18 cellular contexts compared by ENCODE assay signal in the genomic region with DNA sequence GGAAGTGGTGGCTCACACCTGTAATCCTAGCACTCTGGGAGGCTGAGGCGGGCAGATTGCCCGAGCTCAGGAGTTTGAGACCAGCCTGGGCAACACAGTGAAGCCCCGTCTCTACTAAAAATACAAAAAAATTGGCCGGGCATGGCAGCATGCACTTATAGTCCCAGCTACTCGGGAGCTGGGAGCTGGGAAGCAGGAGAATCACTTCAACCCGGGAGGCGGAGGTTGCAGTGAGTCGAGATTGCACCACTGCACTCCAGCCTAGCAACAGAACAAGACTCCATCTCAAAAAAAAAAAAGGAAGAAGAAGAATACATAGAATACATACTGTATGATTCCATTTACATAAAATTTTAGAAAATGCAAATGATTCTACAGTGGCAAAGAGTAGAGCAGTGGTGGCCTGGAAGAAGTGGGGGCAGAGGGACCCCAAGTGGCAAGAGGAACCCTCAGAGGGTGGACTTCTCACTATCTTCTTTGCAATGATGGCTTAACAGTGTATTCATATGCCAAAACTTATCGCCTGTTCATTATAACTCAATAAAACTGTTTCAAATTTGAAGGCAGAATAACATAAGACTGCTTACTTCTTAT. TPM values are rescaled to one million over a fixed set of nuclear protein-coding genes. Genes with fewer than 3 reads are reported as not detected.
A peak's percentile ranks its signal among the peaks of the same experiment; 100 is the strongest.
DNase-seq lines count a peak whose midpoint lies in the region; ATAC-seq, FAIRE-seq and TF ChIP-seq lines count a peak whose summit lies in the region.
"Had no signal": no experiment of that assay in that cellular context is flagged by ENCODE, and none has a peak within 500 bp of the region (broad histone marks: within the 10 kb centered on the region; RNA-seq: fewer than 3 reads in every experiment).

No MANE protein-coding gene starts in this region.

- TF ChIP-seq CTCF in HepG2 (CRISPR knock-in tag; IDR thresholded peaks at IDR 0.05) (0 out of 2 replicates have a peak, but pooled peaks have one; percentile 2), right lobe of liver (IDR thresholded peaks at IDR 0.05) (no peak), coronary artery (IDR thresholded peaks at IDR 0.05) (no peak), osteoblast (IDR thresholded peaks at IDR 0.05; ENCODE audit: extremely low read depth, low read depth, low read length) (no peak), upper lobe of right lung (IDR thresholded peaks at IDR 0.05) (no peak)

- POLR2A ChIA-PET in HepG2 (lab: Yijun Ruan, JAX) = interaction anchor here (1.0 to 6.1 kb wide), 16 partner anchors 9 to 125 kb away, joined by 3 to 185 read pairs (median 10); partner anchors contain the start of gene PACSIN2

- H2AFZ ChIP-seq in HepG2 (ENCODE audit: low read length) (no peak overlapping the region), osteoblast (ENCODE audit: low read length) (no peak overlapping the region)

- WGBS in HepG2 (ENCODE audit: low lambda C conversion rate) = 26% methylated on average over 9 of the region's 9 CpGs
- WGBS in right lobe of liver (ENCODE audit: insufficient coverage, low coverage, low lambda C conversion rate, missing lambda C conversion rate) = 61% methylated on average over 9 of the region's 9 CpGs

- H3K27me3 ChIP-seq in HepG2 (ENCODE audit: control insufficient read depth in 1 of 2, insufficient read depth in 2 of 2, low read length in 2 of 2) = no peaks in the 10 kb centered on the region
- H3K27me3 ChIP-seq in right lobe of liver = no peaks in the 10 kb centered on the region
- H3K27me3 ChIP-seq in osteoblast (ENCODE audit: insufficient read depth, low read length) = no peaks in the 10 kb centered on the region
- no peaks in the 10 kb centered on the region for H3K27me3 ChIP-seq in upper lobe of right lung
- H3K27me3 ChIP-seq: BLaER1, uterus had no signal

- intact Hi-C loops in HepG2 (cut with micrococcal nuclease; ENCODE audit: unreplicated experiment) (loop anchor here (2.0 to 10.0 kb wide), 3 partner anchors 14 to 48 kb away; no protein-coding TSS in a partner anchor), right lobe of liver (cut with DNase I) (no loop called here), upper lobe of right lung (cut with DNase I) (no loop called here)

- H4K20me1 ChIP-seq in HepG2 (ENCODE audit: insufficient read depth, low read length) (peaks cover 12% of the 10 kb centered on the region), osteoblast (ENCODE audit: insufficient read depth, low read length) (peaks cover 9% of the 10 kb centered on the region)

- H3K9ac ChIP-seq in HepG2 (ENCODE audit: insufficient read depth, low read depth, low read length) = peak overlapping the region; percentile 85; the same call in 1 of the 2 replicates
- H3K9ac ChIP-seq: BLaER1, KMS-11 had no signal

- H3K27ac ChIP-seq in HepG2 (ENCODE audit: extremely low read length, insufficient read depth, low read length) (peak overlapping the region; percentile 100), right lobe of liver (peak overlapping the region in 1 of 3 donors; percentile 92), coronary artery (peak overlapping the region; percentile 85 to 87), osteoblast (ENCODE audit: low read depth, low read length) (peak overlapping the region; percentile 85), upper lobe of right lung (peak overlapping the region; percentile 77)
- H3K27ac ChIP-seq: BLaER1, KMS-11, left ventricle myocardium inferior had no signal

- in situ Hi-C loops in HepG2 (cut with HindIII; ENCODE audit: extremely low pct_ligation_motif_present, low pct_unique_long_range_greater_than_20kb) = loop anchor here (5.0 kb wide), 1 partner anchor 51 kb away; no protein-coding TSS in a partner anchor

- H3K4me1 ChIP-seq in HepG2 (ENCODE audit: insufficient read depth, low read length) = peaks cover 94% of the 10 kb centered on the region
- peaks cover 6 to 53% (median 19%) of the 10 kb centered on the region in 4 donors for H3K4me1 ChIP-seq in right lobe of liver
- H3K4me1 ChIP-seq in osteoblast (ENCODE audit: insufficient read depth, low read length) = peaks cover 67% of the 10 kb centered on the region
- H3K4me1 ChIP-seq in upper lobe of right lung = peaks cover 67% of the 10 kb centered on the region

- no TSS peak for BruUV-seq in HepG2 (replicated peaks; lab: Mats Ljungman, UMichigan)

- TF ChIP-seq EP300 in HepG2 (IDR thresholded peaks at IDR 0.05; ENCODE audit: low read depth in 2 of 2, low read length in 2 of 2) (no peak), HepG2 (CRISPR knock-in tag; IDR thresholded peaks at IDR 0.05; ENCODE audit: borderline replicate concordance) (no peak)

- no peak for TF ChIP-seq POLR2A in HepG2 (IDR thresholded peaks at IDR 0.05; ENCODE audit: insufficient read depth in 1 of 2, low read depth in 2 of 2, low read length in 2 of 2)
- TF ChIP-seq POLR2A in right lobe of liver (IDR thresholded peaks at IDR 0.05) = no peak

- peaks cover 77% of the 10 kb centered on the region for H3K79me2 ChIP-seq in HepG2 (ENCODE audit: insufficient read depth, low read length)
- H3K79me2 ChIP-seq in osteoblast (ENCODE audit: insufficient read depth, low read length) = peaks cover 78% of the 10 kb centered on the region

- FAIRE-seq in HepG2 (lab: Jason Lieb, UNC) = peak; percentile 15

- H3K4me2 ChIP-seq in HepG2 (ENCODE audit: low read depth, low read length) (peak overlapping the region; percentile 100), osteoblast (ENCODE audit: insufficient read depth, low read length) (peak overlapping the region; percentile 82)
- H3K4me2 ChIP-seq: BLaER1, KMS-11 had no signal

- no peak for DNase-seq in HepG2 (ENCODE audit: low spot score)
- no peak for DNase-seq in right lobe of liver
- no peak for DNase-seq in coronary artery (ENCODE audit: low spot score)
- no peak for DNase-seq in osteoblast (ENCODE audit: insufficient read length, low spot score, missing footprints)
- DNase-seq in upper lobe of right lung = no peak
- DNase-seq in NCI-H2029 (lab: John Stamatoyannopoulos, UW) = no peak
- DNase-seq in stimulated activated CD4-positive, alpha-beta T cell treated with anti-CD3 and anti-CD28 coated beads, Interleukin-2, amount 100 ng/mL, for 48 hours = no peak
- DNase-seq in cerebellar cortex (ENCODE audit: low spot score) = no peak
- DNase-seq: activated CD4-positive, alpha-beta T cell treated with anti-CD3 and anti-CD28 coated beads for 48 hours; caudate nucleus; effector CD8-positive, alpha-beta T cell; left ventricle myocardium inferior; NCI-H1092; stimulated activated naive CD8-positive, alpha-beta T cell treated with anti-CD3 and anti-CD28 coated beads, Interleukin-15, Interleukin-2, amounts not matched to agents 100 U/mL and 50 U/mL, for 24 hours; SW 1271; uterus had no signal

- ATAC-seq in HepG2 (no peak), right lobe of liver (no peak), upper lobe of right lung (no peak)
- ATAC-seq: stimulated activated naive CD8-positive, alpha-beta T cell treated with anti-CD3 and anti-CD28 coated beads, Interleukin-15, Interleukin-2, amounts not matched to agents 100 U/mL and 50 U/mL, for 24 hours had no signal

- 0 out of 5 replicates have a peak, but pooled peaks cover 0 to 3% of the 10 kb centered on the region in 2 experiments for H3K36me3 ChIP-seq in HepG2 (replicated peaks in 1 of 2; ENCODE audit: control insufficient read depth in 1 of 2, insufficient read depth in 2 of 2, low read length in 2 of 2)
- H3K36me3 ChIP-seq in right lobe of liver = no peaks in the 10 kb centered on the region
- H3K36me3 ChIP-seq in osteoblast (ENCODE audit: insufficient read depth, low read length) = no peaks in the 10 kb centered on the region
- H3K36me3 ChIP-seq in upper lobe of right lung = no peaks in the 10 kb centered on the region
- H3K36me3 ChIP-seq: left ventricle myocardium inferior, uterus had no signal

- CTCF ChIA-PET in HepG2 (lab: Yijun Ruan, JAX; ENCODE audit: low intra/inter-chr PET ratio, low total read pairs) = no interaction called here

- H3K4me3 ChIP-seq in HepG2 (replicated peaks in 1 of 3; ENCODE audit: insufficient read depth in 1 of 3, low read depth in 2 of 3, low read length in 3 of 3) = peak overlapping the region; percentile 49 to 81 (median 64)
- H3K4me3 ChIP-seq in right lobe of liver = peak overlapping the region in 1 of 3 donors; percentile 49
- H3K4me3 ChIP-seq in coronary artery = peak overlapping the region; percentile 67
- peak overlapping the region; percentile 12 for H3K4me3 ChIP-seq in osteoblast (ENCODE audit: insufficient read depth, low read length)
- H3K4me3 ChIP-seq in upper lobe of right lung = no peak overlapping the region
- H3K4me3 ChIP-seq: BLaER1, left ventricle myocardium inferior, uterus had no signal

- no peak for TF ChIP-seq RAD21 in HepG2 (CRISPR knock-in tag; IDR thresholded peaks at IDR 0.05)

- H3K9me3 ChIP-seq in HepG2 (ENCODE audit: low read length) (no peaks in the 10 kb centered on the region), right lobe of liver (no peaks in the 10 kb centered on the region), osteoblast (ENCODE audit: low read depth, low read length) (no peaks in the 10 kb centered on the region), upper lobe of right lung (no peaks in the 10 kb centered on the region)
- H3K9me3 ChIP-seq: left ventricle myocardium inferior, uterus had no signal

RNA-seq across cellular contexts. Expression of gene PACSIN2, which starts 22.0 kb away (rescaled TPM):
- total RNA-seq in HepG2 (2016; rRNA removed; fragmentation: Illumina TruSeq; extraction: Trizol) (54.1 and 65.1 TPM in 2 replicates), right lobe of liver (10 to 100 TPM; 21.4 to 67.0 (median 47.1) TPM), osteoblast (33.0 and 38.0 TPM in 2 replicates), upper lobe of right lung (128 TPM)
- 5.4 and 5.7 TPM in 2 replicates for total RNA-seq in HepG2 (2016; cell fraction: cytosol; rRNA removed; fragmentation: Illumina TruSeq; extraction: Trizol; ENCODE audit: low read depth)
- 53.7 and 62.1 TPM in 2 replicates for total RNA-seq in HepG2 (2016; cell fraction: insoluble cytoplasmic fraction; rRNA removed; fragmentation: Illumina TruSeq; extraction: Trizol)
- 15.4 and 16.7 TPM in 2 replicates for total RNA-seq in HepG2 (2016; cell fraction: membrane; rRNA removed; fragmentation: Illumina TruSeq; extraction: Trizol)
- total RNA-seq in HepG2 (2016; cell fraction: nucleus; rRNA removed; fragmentation: Illumina TruSeq; extraction: Trizol) = 35.2 and 37.4 TPM in 2 replicates
- 64.1 and 68.8 TPM in 2 replicates for polyA plus RNA-seq in HepG2 (2011; rRNA removed)
- 70.2 and 76.7 TPM in 2 replicates for polyA plus RNA-seq in HepG2 (2011; cell fraction: cytosol; rRNA removed)
- polyA plus RNA-seq in HepG2 (2011; cell fraction: nucleus; rRNA removed) = 42.1 and 45.1 TPM in 2 replicates
- 42.2 and 49.5 TPM in 2 replicates for polyA plus RNA-seq in HepG2 (2012)
- 3.1 and 3.5 TPM in 2 replicates for polyA plus RNA-seq in HepG2 (2016; cell fraction: cytosol; fragmentation: Illumina TruSeq; extraction: Trizol; ENCODE audit: low read depth)
- 60.9 and 68.0 TPM in 2 replicates for polyA plus RNA-seq in HepG2 (2016; cell fraction: insoluble cytoplasmic fraction; fragmentation: Illumina TruSeq; extraction: Trizol; ENCODE audit: low read depth)
- polyA plus RNA-seq in HepG2 (2016; cell fraction: membrane; fragmentation: Illumina TruSeq; extraction: Trizol; ENCODE audit: low read depth) = 8.6 and 9.2 TPM in 2 replicates
- polyA plus RNA-seq in HepG2 (2016; cell fraction: nucleus; fragmentation: Illumina TruSeq; extraction: Trizol; ENCODE audit: insufficient read depth, low read depth) = 40.7 and 42.6 TPM in 2 replicates
- polyA minus RNA-seq in HepG2 (2011; rRNA and poly(A)+ RNA removed; ENCODE audit: low replicate concordance) = 20.8 and 43.5 TPM in 2 replicates
- polyA minus RNA-seq in HepG2 (2011; cell fraction: cytosol; rRNA and poly(A)+ RNA removed) = 26.2 and 26.4 TPM in 2 replicates
- polyA minus RNA-seq in HepG2 (2011; cell fraction: nucleus; rRNA and poly(A)+ RNA removed) = 29.3 and 33.6 TPM in 2 replicates
